8 cellular contexts compared by ENCODE assay signal in the genomic region with DNA sequence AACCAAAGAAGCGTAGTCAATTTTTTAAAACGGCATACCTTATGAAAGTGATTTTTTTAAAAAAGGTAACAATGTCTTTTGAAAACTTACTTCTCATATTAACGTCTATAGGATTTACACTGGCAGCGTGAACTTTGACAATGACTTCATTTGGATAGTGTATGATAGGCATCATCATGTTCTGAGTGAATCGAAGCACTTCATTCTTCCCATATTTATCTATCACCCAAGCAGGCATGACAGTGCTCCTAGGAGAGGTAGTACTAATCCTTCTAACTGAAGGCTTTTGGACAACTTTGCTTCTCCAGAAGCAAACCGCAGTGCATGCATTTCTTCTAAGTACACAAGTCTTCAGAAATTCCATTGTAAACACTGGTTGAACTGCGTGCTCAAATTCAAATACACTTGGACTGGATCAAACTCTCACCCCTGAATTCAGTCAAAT. TPM values are rescaled to one million over a fixed set of nuclear protein-coding genes. Genes with fewer than 3 reads are reported as not detected.
DNase-seq lines count a peak whose midpoint lies in the region; ATAC-seq, FAIRE-seq and TF ChIP-seq lines count a peak whose summit lies in the region.

No MANE protein-coding gene starts in this region.

- no peaks in the 10 kb centered on the region for H3K27me3 ChIP-seq in DOHH2 (ENCODE audit: control insufficient read depth, low read length)
- no peaks in the 10 kb centered on the region for H3K27me3 ChIP-seq in PC-3 (ENCODE audit: low read length)
- no peaks in the 10 kb centered on the region for H3K27me3 ChIP-seq in endothelial cell of umbilical vein (ENCODE audit: control insufficient read depth in 2 of 2, insufficient read depth in 2 of 2, low read length in 2 of 2)
- no peaks in the 10 kb centered on the region for H3K27me3 ChIP-seq in neural progenitor cell

- DNase-seq in PC-3 = peak; percentile 22
- DNase-seq in endothelial cell of umbilical vein (ENCODE audit: low read depth, low spot score) = no peak
- peak; percentile 18 for DNase-seq in neural progenitor cell (ENCODE audit: low spot score)
- DNase-seq in COR-L47 (lab: John Stamatoyannopoulos, UW) = no peak
- no peak for DNase-seq in 8988T
- no peak for DNase-seq in epidermal melanocyte (ENCODE audit: insufficient read length, low spot score)

- peak overlapping the region; percentile 96 for H2AFZ ChIP-seq in PC-3 (ENCODE audit: low read length)
- peak overlapping the region; percentile 89 for H2AFZ ChIP-seq in endothelial cell of umbilical vein (ENCODE audit: low read depth, low read length)
- H2AFZ ChIP-seq in neural progenitor cell (replicated peaks) = peak overlapping the region; percentile 90

- peak overlapping the region; percentile 96 for H3K4me3 Mint-ChIP-seq in neural progenitor cell

- no TSS peak for BruUV-seq in PC-3 (replicated peaks; lab: Mats Ljungman, UMichigan)
- TSS peak; percentile 85 for BruUV-seq in endothelial cell of umbilical vein (replicated peaks; lab: Mats Ljungman, UMichigan)

- peaks cover 2% of the 10 kb centered on the region for H3K27me3 Mint-ChIP-seq in neural progenitor cell (ENCODE audit: insufficient read depth, low read depth)

- POLR2A ChIA-PET in PC-3 (lab: Charles Lee; ENCODE audit: unreplicated experiment) (no interaction called here), endothelial cell of umbilical vein (lab: Charles Lee) (no interaction called here)

- H3F3A ChIP-seq in DOHH2 (ENCODE audit: control insufficient read depth, insufficient read depth) (peaks cover 15% of the 10 kb centered on the region), PC-3 (ENCODE audit: low read length, unreplicated experiment) (no peaks in the 10 kb centered on the region), neural progenitor cell (ENCODE audit: low read depth) (peaks cover 14% of the 10 kb centered on the region)

- peaks cover 28% of the 10 kb centered on the region for H3K36me3 ChIP-seq in DOHH2 (ENCODE audit: control insufficient read depth, low read length)
- no peaks in the 10 kb centered on the region for H3K36me3 ChIP-seq in PC-3 (ENCODE audit: low read depth, low read length)
- no peaks in the 10 kb centered on the region for H3K36me3 ChIP-seq in endothelial cell of umbilical vein (ENCODE audit: control insufficient read depth in 2 of 2, extremely low read depth in 1 of 2, insufficient read depth in 2 of 2, low read length in 2 of 2)
- no peaks in the 10 kb centered on the region for H3K36me3 ChIP-seq in neural progenitor cell

- H3K9ac ChIP-seq in PC-3 (ENCODE audit: low read length) (peak overlapping the region; percentile 95), endothelial cell of umbilical vein (replicated peaks; ENCODE audit: extremely low read depth, insufficient read depth, low read length) (peak overlapping the region; percentile 91), neural progenitor cell (peak overlapping the region; percentile 63)

- H3K79me2 ChIP-seq in DOHH2 (ENCODE audit: control insufficient read depth, low read length) (peaks cover 86% of the 10 kb centered on the region), PC-3 (ENCODE audit: low read length) (peaks cover 48% of the 10 kb centered on the region), endothelial cell of umbilical vein (ENCODE audit: control insufficient read depth, insufficient read depth, low read length) (peaks cover 26% of the 10 kb centered on the region), neural progenitor cell (ENCODE audit: low read depth) (peaks cover 52% of the 10 kb centered on the region)

- peak overlapping the region; percentile 91 for H3K4me3 ChIP-seq in DOHH2 (ENCODE audit: low read length)
- peak overlapping the region; percentile 99 for H3K4me3 ChIP-seq in PC-3 (ENCODE audit: low read length)
- peak overlapping the region; percentile 71 to 84 (median 80) for H3K4me3 ChIP-seq in endothelial cell of umbilical vein (replicated peaks in 1 of 3; ENCODE audit: insufficient read depth in 1 of 3, low read depth in 1 of 3, low read length in 3 of 3)
- H3K4me3 ChIP-seq in neural progenitor cell = peak overlapping the region; percentile 89

- no peaks in the 10 kb centered on the region for H4K20me1 ChIP-seq in DOHH2 (ENCODE audit: control insufficient read depth, insufficient read depth, low read depth, low read length)
- no peaks in the 10 kb centered on the region for H4K20me1 ChIP-seq in PC-3 (ENCODE audit: low read length)
- H4K20me1 ChIP-seq in endothelial cell of umbilical vein (replicated peaks; ENCODE audit: control insufficient read depth, extremely low read depth, insufficient read depth, low read length) = no peaks in the 10 kb centered on the region
- no peaks in the 10 kb centered on the region for H4K20me1 ChIP-seq in neural progenitor cell (ENCODE audit: low read depth)

- FAIRE-seq in endothelial cell of umbilical vein (lab: Jason Lieb, UNC) = peak; percentile 75

- peak overlapping the region; percentile 81 for H3K4me2 ChIP-seq in DOHH2 (ENCODE audit: low read length)
- peak overlapping the region; percentile 94 for H3K4me2 ChIP-seq in PC-3 (ENCODE audit: low read length)
- peak overlapping the region; percentile 86 for H3K4me2 ChIP-seq in endothelial cell of umbilical vein (ENCODE audit: insufficient read depth, low read length)
- peak overlapping the region; percentile 86 for H3K4me2 ChIP-seq in neural progenitor cell

- H3K9me1 ChIP-seq in endothelial cell of umbilical vein (replicated peaks; ENCODE audit: control insufficient read depth, extremely low read depth, insufficient read depth, low read length) = no peaks in the 10 kb centered on the region

- no peaks in the 10 kb centered on the region for H3K9me3 Mint-ChIP-seq in neural progenitor cell

- intact Hi-C loops in PC-3 (cut with micrococcal nuclease) = no loop called here
- intact Hi-C loops in endothelial cell of umbilical vein (cut with micrococcal nuclease) = loop anchor here (1.0 to 5.0 kb wide), 2 partner anchors 7 to 116 kb away; no protein-coding TSS in a partner anchor

- peaks cover 11% of the 10 kb centered on the region for H3K4me1 Mint-ChIP-seq in neural progenitor cell

- CTCF ChIA-PET in PC-3 (lab: Charles Lee) (no interaction called here), endothelial cell of umbilical vein (lab: Charles Lee) (interaction anchor here (1.0 to 1.5 kb wide), 2 partner anchors 9 to 21 kb away, joined by 3 read pairs; no protein-coding TSS in a partner anchor)

- peaks cover 51% of the 10 kb centered on the region for H3K4me1 ChIP-seq in DOHH2 (ENCODE audit: control insufficient read depth, low read length)
- H3K4me1 ChIP-seq in PC-3 (ENCODE audit: insufficient read depth, low read length) = peaks cover 3% of the 10 kb centered on the region
- H3K4me1 ChIP-seq in endothelial cell of umbilical vein (ENCODE audit: control insufficient read depth, extremely low read depth, insufficient read depth, low read length) = peaks cover 6% of the 10 kb centered on the region
- peaks cover 6% of the 10 kb centered on the region for H3K4me1 ChIP-seq in neural progenitor cell

- no peak for TF ChIP-seq CTCF in DOHH2 (IDR thresholded peaks at IDR 0.05; ENCODE audit: low read depth, low read length, poor library complexity, severe bottlenecking)
- TF ChIP-seq CTCF in PC-3 (conservative IDR thresholded peaks at IDR 0.05; ENCODE audit: low read depth, low read length) = no peak
- no peak for TF ChIP-seq CTCF in endothelial cell of umbilical vein (IDR thresholded peaks at IDR 0.05; ENCODE audit: extremely low read depth in 1 of 2, insufficient read depth in 1 of 2, low read depth in 1 of 2, low read length in 2 of 2)
- no peak for TF ChIP-seq CTCF in neural progenitor cell (IDR thresholded peaks at IDR 0.05)

- H3K36me3 Mint-ChIP-seq in neural progenitor cell = no peaks in the 10 kb centered on the region

- no peaks in the 10 kb centered on the region for H3K9me2 ChIP-seq in DOHH2 (replicated peaks; ENCODE audit: control insufficient read depth, low read length)
- H3K9me2 ChIP-seq in PC-3 (replicated peaks; ENCODE audit: low read length) = no peaks in the 10 kb centered on the region

- H3K27ac ChIP-seq in DOHH2 (ENCODE audit: low read depth, low read length) (peak overlapping the region; percentile 92), PC-3 (ENCODE audit: low read length) (peak overlapping the region; percentile 67), endothelial cell of umbilical vein (ENCODE audit: insufficient read depth, low read depth, low read length) (peak overlapping the region; percentile 63), neural progenitor cell (peak overlapping the region; percentile 40)

- TF ChIP-seq POLR2A in endothelial cell of umbilical vein (IDR thresholded peaks at IDR 0.05; ENCODE audit: low read depth, low read length) = no peak

- dilution Hi-C loops in endothelial cell of umbilical vein (cut with MboI; ENCODE audit: extremely low pct_ligation_motif_present, low sequenced_read_pairs) = no loop called here

- peak; percentile 12 for ATAC-seq in GM21737 (IDR thresholded peaks at IDR 0.05; ENCODE audit: unreplicated experiment)
- ATAC-seq in PC-3 = peak; percentile 28

- H3K9me3 ChIP-seq in DOHH2 (ENCODE audit: control insufficient read depth, insufficient read depth, low read length) (no peaks in the 10 kb centered on the region), PC-3 (ENCODE audit: low read length) (no peaks in the 10 kb centered on the region), endothelial cell of umbilical vein (replicated peaks; ENCODE audit: control insufficient read depth, insufficient read depth, low read length) (no peaks in the 10 kb centered on the region), neural progenitor cell (ENCODE audit: low read depth) (no peaks in the 10 kb centered on the region)

- peak overlapping the region; percentile 94 for H3K27ac Mint-ChIP-seq in neural progenitor cell

RNA-seq across cellular contexts. Expression of a gene that starts 0.6 kb away (rescaled TPM):
- 7.3 and 8.6 TPM in 2 replicates for total RNA-seq in PC-3 (2014; rRNA removed)
- total RNA-seq in endothelial cell of umbilical vein = 5.4 and 5.5 TPM in 2 replicates
- 2.2 and 3.9 TPM in 2 replicates for polyA plus RNA-seq in endothelial cell of umbilical vein
- polyA plus RNA-seq in endothelial cell of umbilical vein (2011; cell fraction: cytosol; rRNA removed) = 4.3 and 4.9 TPM in 2 replicates
- 3.2 and 4.4 TPM in 2 replicates for polyA plus RNA-seq in endothelial cell of umbilical vein (2011; cell fraction: nucleus; rRNA removed)
- 6.1 and 9.1 TPM in 2 replicates for polyA plus RNA-seq in endothelial cell of umbilical vein (2012)
- 2.9 and 4.0 TPM in 2 replicates for polyA minus RNA-seq in endothelial cell of umbilical vein
- 9.0 TPM for polyA minus RNA-seq in endothelial cell of umbilical vein (2011; cell fraction: cytosol; rRNA and poly(A)+ RNA removed)
- 2.8 and 5.0 TPM in 2 replicates for polyA minus RNA-seq in endothelial cell of umbilical vein (2011; cell fraction: nucleus; rRNA and poly(A)+ RNA removed)
- total RNA-seq in neural progenitor cell (ENCODE audit: low replicate concordance) = 10.2 and 11.8 TPM in 2 replicates

RNA-seq across cellular contexts. Expression of a gene that starts 0.7 kb away (rescaled TPM):
- total RNA-seq in PC-3 (2014; rRNA removed) (10.0 and 10.6 TPM in 2 replicates), endothelial cell of umbilical vein (11.3 and 12.4 TPM in 2 replicates), neural progenitor cell (ENCODE audit: low replicate concordance) (15.0 and 23.0 TPM in 2 replicates)
- 3.7 and 4.3 TPM in 2 replicates for polyA plus RNA-seq in endothelial cell of umbilical vein
- polyA plus RNA-seq in endothelial cell of umbilical vein (2011; cell fraction: cytosol; rRNA removed) = 7.0 and 7.1 TPM in 2 replicates
- polyA plus RNA-seq in endothelial cell of umbilical vein (2011; cell fraction: nucleus; rRNA removed) = 10.9 and 11.5 TPM in 2 replicates
- polyA plus RNA-seq in endothelial cell of umbilical vein (2012) = 6.2 and 9.6 TPM in 2 replicates
- polyA minus RNA-seq in endothelial cell of umbilical vein = 7.6 and 9.0 TPM in 2 replicates
- 7.8 TPM for polyA minus RNA-seq in endothelial cell of umbilical vein (2011; cell fraction: cytosol; rRNA and poly(A)+ RNA removed)
- polyA minus RNA-seq in endothelial cell of umbilical vein (2011; cell fraction: nucleus; rRNA and poly(A)+ RNA removed) = 12.2 and 15.1 TPM in 2 replicates

Comparison
In these comparisons a context has a peak if more than half of its experiments do, and no peak if none do; other contexts are left out.
1. H3K27ac ChIP-seq: peak in every context shown above with its lines; median percentile 92 in DOHH2; 67 in PC-3; 63 in endothelial cell of umbilical vein; 40 in neural progenitor cell.
2. DNase-seq: peak in PC-3 (single experiment) and neural progenitor cell (single experiment); none in endothelial cell of umbilical vein (single experiment), COR-L47 (single experiment), 8988T (single experiment) and epidermal melanocyte (single experiment).
3. Peak in every context shown above with its lines, with median percentiles within 50 percentile points of each other: H3K4me2 ChIP-seq, H3K4me3 ChIP-seq, H2AFZ ChIP-seq and H3K9ac ChIP-seq.